In the genomic region with DNA sequence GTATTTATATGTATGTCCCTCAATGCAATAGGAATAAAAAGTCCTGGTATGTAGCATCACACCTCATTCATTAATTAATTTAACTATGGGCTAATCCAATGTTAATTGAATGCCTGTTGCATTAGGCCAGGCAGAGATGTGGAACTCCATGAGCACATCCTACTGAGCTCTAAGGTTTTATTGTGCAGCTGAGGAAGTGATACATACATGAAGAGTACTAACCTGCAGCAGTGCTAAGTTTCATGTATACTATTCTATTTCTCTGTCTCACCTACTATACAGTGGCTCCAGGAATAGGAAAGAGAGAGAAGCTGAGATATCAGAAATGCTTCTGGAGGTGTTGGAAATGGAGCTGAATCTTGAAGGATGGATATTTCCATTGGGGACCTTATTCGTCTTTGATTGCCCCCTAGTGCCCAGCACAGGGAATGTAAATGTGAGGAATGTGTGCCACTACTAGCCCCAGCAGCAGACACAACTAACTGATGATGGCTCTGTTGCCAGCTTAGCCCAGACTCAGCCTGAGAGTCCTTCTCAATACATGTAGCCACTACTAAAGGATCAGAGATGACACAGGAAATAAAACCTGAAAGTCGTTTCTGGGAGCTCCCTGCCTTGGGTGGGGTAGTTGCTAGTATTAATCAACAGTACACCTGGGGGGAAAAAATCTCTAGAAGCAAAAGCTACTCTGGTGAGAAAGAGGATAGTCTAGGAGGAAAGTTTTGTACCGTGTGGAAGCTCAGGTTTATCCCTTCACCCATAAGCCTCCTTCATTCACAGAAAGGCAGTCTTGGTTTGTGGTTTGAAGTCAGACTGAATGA, we compare ENCODE assay signal across 9 cellular contexts.
DNase-seq lines count a peak whose midpoint lies in the region; ATAC-seq and TF ChIP-seq lines count a peak whose summit lies in the region.
"Had no signal": no experiment of that assay in that cellular context is flagged by ENCODE, and none has a peak within 500 bp of the region (broad histone marks: within the 10 kb centered on the region; RNA-seq: fewer than 3 reads in every experiment).

No MANE protein-coding gene starts in this region.

- DNase-seq in NCI-H1092 treated with DMSO at 0.1 percent for 48 hours (lab: John Stamatoyannopoulos, UW) (peak; percentile 8), NCI-H1092 (lab: John Stamatoyannopoulos, UW) (no peak), Kasumi-1 (lab: John Stamatoyannopoulos, UW) (peak; percentile 35 to 41), SW480 (ENCODE audit: low spot score) (peak; percentile 33), foreskin keratinocyte (peak in 1 of 2 donors; percentile 26), spleen (no peak)
- DNase-seq in CD4-positive, alpha-beta memory T cell: no peak

- 16 to 26% (median 18%) methylated on average over 3 of the region's 3 CpGs for WGBS in spleen, 5 donors

- H3K4me1 ChIP-seq in foreskin keratinocyte (no peaks in the 10 kb centered on the region), spleen (no peaks in the 10 kb centered on the region)
- H3K4me1 ChIP-seq in CD4-positive, alpha-beta memory T cell (ENCODE audit: insufficient read depth, low read length): no peaks in the 10 kb centered on the region

- no peak for TF ChIP-seq POLR2A in spleen (IDR thresholded peaks at IDR 0.05)

- no peaks in the 10 kb centered on the region for H3K36me3 Mint-ChIP-seq in CD4-positive, alpha-beta memory T cell

- H3K27me3 Mint-ChIP-seq in CD4-positive, alpha-beta memory T cell: peaks cover 2 to 6% of the 10 kb centered on the region in 2 donors

- H3K4me3 Mint-ChIP-seq in CD4-positive, alpha-beta memory T cell: no peak overlapping the region
- H3K4me3 Mint-ChIP-seq: B cell had no signal

- H3K4me3 ChIP-seq in spleen: no peak overlapping the region
- no peak overlapping the region for H3K4me3 ChIP-seq in CD4-positive, alpha-beta memory T cell (ENCODE audit: low read length in 2 of 2)

- H3K27ac ChIP-seq in foreskin keratinocyte (no peak overlapping the region), spleen (no peak overlapping the region)
- H3K27ac ChIP-seq in CD4-positive, alpha-beta memory T cell (ENCODE audit: low read depth, low read length): no peak overlapping the region

- no peaks in the 10 kb centered on the region for H3K36me3 ChIP-seq in spleen
- no peaks in the 10 kb centered on the region for H3K36me3 ChIP-seq in CD4-positive, alpha-beta memory T cell (ENCODE audit: insufficient read depth, low read length)

- no peaks in the 10 kb centered on the region for H3K9me3 ChIP-seq in spleen
- no peaks in the 10 kb centered on the region for H3K9me3 ChIP-seq in CD4-positive, alpha-beta memory T cell (ENCODE audit: control insufficient read depth in 1 of 2, low read length in 2 of 2)

- H3K4me1 Mint-ChIP-seq in CD4-positive, alpha-beta memory T cell: no peaks in the 10 kb centered on the region
- H3K4me1 Mint-ChIP-seq: B cell had no signal

- peaks cover 0 to 4% (median 0%) of the 10 kb centered on the region in 8 donors for H3K9me3 Mint-ChIP-seq in CD4-positive, alpha-beta memory T cell

- intact Hi-C loops in spleen (cut with DNase I; ENCODE audit: low total_unique reads): loop anchor here (5.0 kb wide), 1 partner anchor 307 kb away; no protein-coding TSS in a partner anchor
- intact Hi-C loops in CD4-positive, alpha-beta memory T cell (cut with micrococcal nuclease): no loop called here

- ATAC-seq in GM21367 (IDR thresholded peaks at IDR 0.05; ENCODE audit: unreplicated experiment) (peak; percentile 89), foreskin keratinocyte (peak; percentile 81)

- H3K27me3 ChIP-seq in foreskin keratinocyte: peaks cover 5% of the 10 kb centered on the region
- peaks cover 0 to 34% (median 4%) of the 10 kb centered on the region in 7 donors for H3K27me3 ChIP-seq in spleen (replicated peaks in 1 of 7)
- no peaks in the 10 kb centered on the region for H3K27me3 ChIP-seq in CD4-positive, alpha-beta memory T cell (ENCODE audit: insufficient read depth, low read length)

- TF ChIP-seq CTCF in foreskin keratinocyte (conservative IDR thresholded peaks at IDR 0.05) (peak; percentile 66), spleen (IDR thresholded peaks at IDR 0.05 in 8 of 11, conservative IDR thresholded peaks at IDR 0.05 in 3 of 11) (peak in 8 of 11 experiments; percentile 16 to 51 (median 33))

- POLR2A ChIA-PET in CD4-positive, alpha-beta memory T cell (lab: Charles Lee; ENCODE audit: partially characterized antibody): no interaction called here

- CTCF ChIA-PET in CD4-positive, alpha-beta memory T cell (lab: Charles Lee; ENCODE audit: partially characterized antibody): no interaction called here

- no peak overlapping the region for H3K27ac Mint-ChIP-seq in CD4-positive, alpha-beta memory T cell
- H3K27ac Mint-ChIP-seq: B cell had no signal

Comparison
In these comparisons a context has a peak if more than half of its experiments do, and no peak if none do; other contexts are left out.
1. DNase-seq: peak in NCI-H1092 treated with DMSO at 0.1 percent for 48 hours (single experiment), Kasumi-1 (2 of 2) and SW480 (single experiment); none in NCI-H1092 (single experiment), spleen (single experiment) and CD4-positive, alpha-beta memory T cell (0 of 5).